Comparison of ENCODE assay signal across 9 cellular contexts in the genomic region with DNA sequence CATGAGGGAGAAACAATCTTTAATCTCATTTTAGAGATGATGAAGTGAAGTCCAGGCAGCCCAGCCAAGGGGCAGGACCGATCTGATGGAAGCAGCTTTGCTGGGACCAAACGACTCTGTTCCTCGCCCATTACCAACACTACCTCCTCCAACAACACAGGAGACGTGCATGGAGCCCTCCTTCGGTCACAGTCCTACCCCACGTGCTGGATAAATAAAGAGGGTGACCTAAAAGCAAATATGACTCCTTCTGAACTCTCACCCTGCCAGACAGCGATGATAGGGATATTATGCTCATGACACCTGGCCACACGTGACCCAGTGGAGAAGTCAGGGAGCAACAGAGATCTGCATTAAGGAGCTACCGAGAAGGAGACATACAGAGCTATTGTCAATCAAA. TPM values are rescaled to one million over a fixed set of nuclear protein-coding genes. Genes with fewer than 3 reads are reported as not detected.
DNase-seq lines count a peak whose midpoint lies in the region; ATAC-seq and TF ChIP-seq lines count a peak whose summit lies in the region.
"Had no signal": no experiment of that assay in that cellular context is flagged by ENCODE, and none has a peak within 500 bp of the region (broad histone marks: within the 10 kb centered on the region; RNA-seq: fewer than 3 reads in every experiment).

No MANE protein-coding gene starts in this region.

- no peak for ATAC-seq in activated CD8-positive, alpha-beta T cell treated with anti-CD3 and anti-CD28 coated beads, Interleukin-2, amount 10 ng/mL, durations not matched to agents 7 days and 5 days
- ATAC-seq in stimulated activated memory B cell treated with anti-CD40 and anti-IgM and Interleukin-4, amounts not matched to agents 10 μg/mL and 1 μg/mL and 100 μg/mL, for 72 hours: no peak

- TF ChIP-seq CTCF in LNCaP clone FGC (IDR thresholded peaks at IDR 0.05; ENCODE audit: control insufficient read depth, extremely low read depth, insufficient read depth): no peak

- H3K4me3 ChIP-seq in LNCaP clone FGC (ENCODE audit: low read depth, low read length): no peak overlapping the region
- peak overlapping the region; percentile 9; the same call in 1 of the 2 replicates for H3K4me3 ChIP-seq in iPS-20b (ENCODE audit: low read length)

- H3K9me3 Mint-ChIP-seq in activated CD8-positive, alpha-beta T cell treated with anti-CD3 and anti-CD28 coated beads, Interleukin-2, amount 10 ng/mL, durations not matched to agents 7 days and 5 days (ENCODE audit: insufficient read depth): no peaks in the 10 kb centered on the region
- H3K9me3 Mint-ChIP-seq in stimulated activated memory B cell treated with anti-CD40 and anti-IgM and Interleukin-4, amounts not matched to agents 10 μg/mL and 1 μg/mL and 100 μg/mL, for 72 hours: no peaks in the 10 kb centered on the region

- H3K27ac Mint-ChIP-seq in activated CD8-positive, alpha-beta T cell treated with anti-CD3 and anti-CD28 coated beads, Interleukin-2, amount 10 ng/mL, durations not matched to agents 7 days and 5 days: no peak overlapping the region
- H3K27ac Mint-ChIP-seq in stimulated activated memory B cell treated with anti-CD40 and anti-IgM and Interleukin-4, amounts not matched to agents 10 μg/mL and 1 μg/mL and 100 μg/mL, for 72 hours: peak overlapping the region; percentile 95

- CTCF ChIA-PET in activated CD8-positive, alpha-beta T cell treated with anti-CD3 and anti-CD28 coated beads, Interleukin-2, amount 10 ng/mL, durations not matched to agents 7 days and 5 days (lab: Charles Lee): interaction anchor here (1.1 to 2.9 kb wide), 6 partner anchors 20 to 115 kb away, joined by 3 to 15 read pairs (median 6); no protein-coding TSS in a partner anchor

- H3K9me3 ChIP-seq in iPS-20b (ENCODE audit: insufficient read depth, low read depth, low read length): no peaks in the 10 kb centered on the region

- H3K4me1 Mint-ChIP-seq in activated CD8-positive, alpha-beta T cell treated with anti-CD3 and anti-CD28 coated beads, Interleukin-2, amount 10 ng/mL, durations not matched to agents 7 days and 5 days (ENCODE audit: low read depth): peaks cover 3% of the 10 kb centered on the region
- H3K4me1 Mint-ChIP-seq in stimulated activated memory B cell treated with anti-CD40 and anti-IgM and Interleukin-4, amounts not matched to agents 10 μg/mL and 1 μg/mL and 100 μg/mL, for 72 hours: peaks cover 23% of the 10 kb centered on the region

- H3K4me3 Mint-ChIP-seq in activated CD8-positive, alpha-beta T cell treated with anti-CD3 and anti-CD28 coated beads, Interleukin-2, amount 10 ng/mL, durations not matched to agents 7 days and 5 days: peak overlapping the region; percentile 64
- H3K4me3 Mint-ChIP-seq in stimulated activated memory B cell treated with anti-CD40 and anti-IgM and Interleukin-4, amounts not matched to agents 10 μg/mL and 1 μg/mL and 100 μg/mL, for 72 hours: peak overlapping the region; percentile 92

- POLR2A ChIA-PET in activated CD8-positive, alpha-beta T cell treated with anti-CD3 and anti-CD28 coated beads, Interleukin-2, amount 10 ng/mL, durations not matched to agents 7 days and 5 days (lab: Charles Lee): interaction anchor here (1.1 kb wide), 1 partner anchor 396 kb away, joined by 3 read pairs; no protein-coding TSS in a partner anchor

- peaks cover 30% of the 10 kb centered on the region for H3K27me3 Mint-ChIP-seq in activated CD8-positive, alpha-beta T cell treated with anti-CD3 and anti-CD28 coated beads, Interleukin-2, amount 10 ng/mL, durations not matched to agents 7 days and 5 days (ENCODE audit: low read depth)
- no peaks in the 10 kb centered on the region for H3K27me3 Mint-ChIP-seq in stimulated activated memory B cell treated with anti-CD40 and anti-IgM and Interleukin-4, amounts not matched to agents 10 μg/mL and 1 μg/mL and 100 μg/mL, for 72 hours

- H3K9ac ChIP-seq in iPS-20b (ENCODE audit: low read depth, low read length): peak overlapping the region; percentile 41; the same call in 1 of the 2 replicates

- H3K36me3 ChIP-seq in iPS-20b (ENCODE audit: insufficient read depth, low read depth, low read length): no peaks in the 10 kb centered on the region

- 0 out of 2 replicates have a peak, but pooled peaks cover 5% of the 10 kb centered on the region for H3K27me3 ChIP-seq in iPS-20b (ENCODE audit: insufficient read depth, low read length)

- no peaks in the 10 kb centered on the region for H3K36me3 Mint-ChIP-seq in activated CD8-positive, alpha-beta T cell treated with anti-CD3 and anti-CD28 coated beads, Interleukin-2, amount 10 ng/mL, durations not matched to agents 7 days and 5 days (ENCODE audit: low read depth)
- no peaks in the 10 kb centered on the region for H3K36me3 Mint-ChIP-seq in stimulated activated memory B cell treated with anti-CD40 and anti-IgM and Interleukin-4, amounts not matched to agents 10 μg/mL and 1 μg/mL and 100 μg/mL, for 72 hours

- peaks cover 14% of the 10 kb centered on the region; the same call in 1 of the 2 replicates for H3K4me1 ChIP-seq in iPS-20b (ENCODE audit: insufficient read depth, low read length)

- H3K27ac ChIP-seq in iPS-20b (ENCODE audit: low read length): no peak overlapping the region

- peak; percentile 13 for DNase-seq in LNCaP clone FGC (ENCODE audit: low read depth)
- DNase-seq in activated CD8-positive, alpha-beta T cell treated with anti-CD3 and anti-CD28 coated beads, Interleukin-2, amount 10 ng/mL, durations not matched to agents 7 days and 5 days: no peak
- no peak for DNase-seq in NCI-H2081 treated with DMSO at 0.1 percent for 48 hours (lab: John Stamatoyannopoulos, UW)
- DNase-seq in mucosa of gallbladder (ENCODE audit: low spot score): no peak
- no peak for DNase-seq in NCI-H524 treated with DMSO at 0.1 percent for 48 hours (lab: John Stamatoyannopoulos, UW)
- no peak for DNase-seq in iPS-NIHi7 (ENCODE audit: extremely low spot score)

RNA-seq across cellular contexts. Expression of gene SCGB1A1, which starts 26.0 kb away (rescaled TPM):
- total RNA-seq in activated CD8-positive, alpha-beta T cell treated with anti-CD3 and anti-CD28 coated beads, Interleukin-2, amount 10 ng/mL, durations not matched to agents 7 days and 5 days: not detected
- total RNA-seq in mucosa of gallbladder: 2.7 TPM
- total RNA-seq: dermis microvascular lymphatic vessel endothelial cell had no signal
